ENCODE assay signal across 17 cellular contexts in the genomic region with DNA sequence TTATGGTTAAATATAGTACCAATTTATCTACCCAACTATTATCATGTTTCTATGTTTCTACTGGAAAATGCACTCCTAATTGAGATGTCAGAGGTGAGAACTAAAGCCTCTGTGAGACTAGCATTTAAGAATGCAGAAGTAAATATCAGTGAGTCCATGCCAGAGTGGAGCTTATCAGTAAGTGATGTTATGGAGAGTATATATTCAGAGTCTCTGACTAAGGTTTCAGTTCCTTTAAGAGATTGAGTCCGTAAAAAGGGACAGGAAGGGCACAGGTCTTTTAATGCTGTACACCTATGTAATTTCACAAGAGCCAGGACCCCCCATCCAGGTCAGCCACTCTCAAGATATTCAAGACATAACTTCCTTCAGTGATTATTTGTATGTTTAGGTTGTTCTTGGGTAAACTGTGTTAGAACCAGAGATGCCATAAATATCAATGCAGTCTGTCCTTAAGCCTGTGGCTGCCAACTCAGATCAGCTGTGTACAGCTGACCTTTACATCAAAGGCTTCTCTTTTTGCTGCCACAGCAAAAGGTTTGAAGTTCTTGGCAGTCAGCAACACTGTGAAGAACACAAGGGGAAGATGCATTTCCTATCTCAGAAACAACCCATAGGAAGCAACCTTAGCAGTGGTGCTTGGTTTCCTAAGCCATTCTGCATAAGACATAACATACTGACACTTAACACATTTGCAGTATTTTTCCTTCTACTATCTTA.
DNase-seq lines count a peak whose midpoint lies in the region; ATAC-seq and TF ChIP-seq lines count a peak whose summit lies in the region.
"Had no signal": no experiment of that assay in that cellular context is flagged by ENCODE, and none has a peak within 500 bp of the region (broad histone marks: within the 10 kb centered on the region; RNA-seq: fewer than 3 reads in every experiment).

No MANE protein-coding gene starts in this region.

- DNase-seq in chondrocyte (ENCODE audit: low spot score) = no peak
- DNase-seq in gastrocnemius medialis = no peak
- DNase-seq in NCI-H2196 treated with DMSO at 0.1 percent for 48 hours (lab: John Stamatoyannopoulos, UW; ENCODE audit: unreplicated experiment) = no peak
- DNase-seq in C1 segment of cervical spinal cord (lab: John Stamatoyannopoulos, UW) = no peak
- DNase-seq in NCI-H226 = no peak
- DNase-seq: activated naive CD4-positive, alpha-beta T cell treated with anti-CD3 and anti-CD28 coated beads, Interleukin-2, amount 50 U/mL, for 16 hours; cortex of kidney; NCI-H1092 treated with DMSO at 0.1 percent for 48 hours; NCI-H2107; NCI-H526; PC-3; spleen; stimulated activated naive CD4-positive, alpha-beta T cell; transverse colon had no signal

- intact Hi-C loops in gastrocnemius medialis (cut with DNase I; ENCODE audit: low total_unique reads) = no loop called here

- no peaks in the 10 kb centered on the region for H3K36me3 ChIP-seq in gastrocnemius medialis
- H3K36me3 ChIP-seq: spleen, transverse colon had no signal

- no peaks in the 10 kb centered on the region for H3K27me3 Mint-ChIP-seq in chondrocyte (ENCODE audit: low read depth)

- no peaks in the 10 kb centered on the region for H3K9me3 ChIP-seq in gastrocnemius medialis
- H3K9me3 ChIP-seq: spleen, transverse colon had no signal

- H3K27me3 ChIP-seq in gastrocnemius medialis = no peaks in the 10 kb centered on the region
- H3K27me3 ChIP-seq: spleen, transverse colon had no signal

- no peaks in the 10 kb centered on the region for H3K9me3 Mint-ChIP-seq in chondrocyte (ENCODE audit: low read depth)

- peak overlapping the region; percentile 50 for H3K27ac Mint-ChIP-seq in chondrocyte (ENCODE audit: unreplicated experiment)

- H3K4me3 ChIP-seq in gastrocnemius medialis = no peak overlapping the region
- H3K4me3 ChIP-seq: spleen, transverse colon had no signal

- no peak for TF ChIP-seq POLR2A in gastrocnemius medialis (IDR thresholded peaks at IDR 0.05)

- ATAC-seq in GM18909 (IDR thresholded peaks at IDR 0.05; ENCODE audit: poor library complexity, unreplicated experiment) (peak; percentile 47), HG03175 (IDR thresholded peaks at IDR 0.05; ENCODE audit: unreplicated experiment) (peak; percentile 43), gastrocnemius medialis (peak; percentile 53 to 54), GM18520 (IDR thresholded peaks at IDR 0.05; ENCODE audit: unreplicated experiment) (no peak)

- no peak overlapping the region for H3K4me3 Mint-ChIP-seq in chondrocyte (ENCODE audit: unreplicated experiment)

- H3K27ac ChIP-seq in gastrocnemius medialis = peak overlapping the region; percentile 40 to 88 (median 76)
- H3K27ac ChIP-seq: spleen had no signal

- in situ Hi-C loops in gastrocnemius medialis (cut with MboI; ENCODE audit: low sequenced_read_pairs in 4 of 4) = no loop called here

- no peaks in the 10 kb centered on the region for H3K36me3 Mint-ChIP-seq in chondrocyte (ENCODE audit: low read depth)

- H3K4me1 Mint-ChIP-seq in chondrocyte (ENCODE audit: low read depth) = peaks cover 56% of the 10 kb centered on the region

- H3K4me1 ChIP-seq in gastrocnemius medialis = peaks cover 36 to 45% of the 10 kb centered on the region in 2 donors
- H3K4me1 ChIP-seq: spleen had no signal

- TF ChIP-seq CTCF in chondrocyte (IDR thresholded peaks at IDR 0.05) = no peak
- TF ChIP-seq CTCF in gastrocnemius medialis (IDR thresholded peaks at IDR 0.05 in 4 of 5, conservative IDR thresholded peaks at IDR 0.05 in 1 of 5) = no peak
